ENCODE assay signal across 11 cellular contexts in the genomic region with DNA sequence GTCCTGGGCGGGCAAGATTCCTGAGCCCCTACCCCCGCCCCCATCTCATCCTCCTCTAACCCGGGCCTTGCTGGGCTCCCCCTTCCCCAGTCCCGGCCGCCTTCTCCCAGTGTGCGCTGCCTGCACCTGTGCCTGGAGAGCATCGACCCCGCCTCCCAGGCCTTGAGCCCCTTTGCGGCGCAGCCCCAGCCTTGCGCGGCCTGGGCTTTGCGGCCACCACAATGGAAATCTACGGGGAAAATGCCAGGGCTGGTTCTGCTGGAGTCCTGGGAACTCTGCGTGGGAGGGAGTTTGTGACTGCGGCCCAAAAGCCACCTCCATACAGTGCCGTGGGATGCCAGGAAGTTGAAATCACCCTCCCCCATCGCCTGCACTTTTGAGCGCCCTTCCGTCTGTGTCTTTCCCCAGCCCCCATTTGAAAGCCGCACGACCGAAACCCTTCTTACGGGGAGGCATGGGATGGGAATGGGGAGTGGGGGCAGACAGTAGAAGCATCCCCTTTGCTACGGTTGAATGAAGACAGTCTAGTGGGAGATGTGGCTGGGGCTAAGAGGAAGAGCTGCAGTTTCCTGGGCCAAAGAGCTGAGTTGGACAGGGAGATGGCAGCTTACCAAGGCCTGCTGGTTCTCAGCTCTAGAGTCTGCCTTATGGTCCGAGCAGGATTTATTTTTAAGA. TPM values are rescaled to one million over a fixed set of nuclear protein-coding genes. Genes with fewer than 3 reads are reported as not detected.
DNase-seq lines count a peak whose midpoint lies in the region; ATAC-seq, FAIRE-seq and TF ChIP-seq lines count a peak whose summit lies in the region.
"Had no signal": no experiment of that assay in that cellular context is flagged by ENCODE, and none has a peak within 500 bp of the region (broad histone marks: within the 10 kb centered on the region; RNA-seq: fewer than 3 reads in every experiment).

No MANE protein-coding gene starts in this region.

- peaks cover 12% of the 10 kb centered on the region for H3K4me1 Mint-ChIP-seq in astrocyte (ENCODE audit: low read depth, unreplicated experiment)

- H3K27ac Mint-ChIP-seq in astrocyte (ENCODE audit: unreplicated experiment) = no peak overlapping the region

- FAIRE-seq in astrocyte (lab: Jason Lieb, UNC) = no peak

- peak; percentile 13 for ATAC-seq in left lobe of liver
- no peak for ATAC-seq in GM19397 (IDR thresholded peaks at IDR 0.05; ENCODE audit: unreplicated experiment)
- no peak for ATAC-seq in HG03025 (IDR thresholded peaks at IDR 0.05; ENCODE audit: low FRiP score, unreplicated experiment)

- H3K27me3 Mint-ChIP-seq in astrocyte (ENCODE audit: low read depth, unreplicated experiment) = no peaks in the 10 kb centered on the region

- H3K9me3 ChIP-seq in BE2C = no peaks in the 10 kb centered on the region
- no peaks in the 10 kb centered on the region for H3K9me3 ChIP-seq in astrocyte (ENCODE audit: insufficient read depth, low read depth, low read length)
- H3K9me3 ChIP-seq: esophagus muscularis mucosa had no signal

- H3K4me1 ChIP-seq in BE2C (no peaks in the 10 kb centered on the region; the same call in 1 of the 2 replicates), astrocyte (ENCODE audit: insufficient read depth, low read length) (peaks cover 15% of the 10 kb centered on the region)

- H4K20me1 ChIP-seq in astrocyte (ENCODE audit: insufficient read depth, low read length) = no peaks in the 10 kb centered on the region

- peak overlapping the region; percentile 93 for H3K4me2 ChIP-seq in astrocyte (ENCODE audit: low read length)

- H3K27me3 ChIP-seq in BE2C (peaks cover 22% of the 10 kb centered on the region), astrocyte (ENCODE audit: insufficient read depth, low read length) (peaks cover 45% of the 10 kb centered on the region)

- H3K36me3 ChIP-seq in BE2C (no peaks in the 10 kb centered on the region), astrocyte (ENCODE audit: insufficient read depth, low read length) (no peaks in the 10 kb centered on the region)
- H3K36me3 ChIP-seq: esophagus muscularis mucosa had no signal

- peak overlapping the region; percentile 66 for H2AFZ ChIP-seq in astrocyte (ENCODE audit: low read depth, low read length)

- H3K9ac ChIP-seq in astrocyte (ENCODE audit: low read length) = peak overlapping the region; percentile 62

- H3K36me3 Mint-ChIP-seq in astrocyte (ENCODE audit: low read depth, unreplicated experiment) = no peaks in the 10 kb centered on the region

- DNase-seq in BE2C = no peak
- peak; percentile 58 for DNase-seq in M059J (ENCODE audit: low read depth)
- peak; percentile 52 for DNase-seq in astrocyte (ENCODE audit: low read depth)
- DNase-seq in left lobe of liver (ENCODE audit: low spot score) = no peak
- DNase-seq in T1000 (lab: John Stamatoyannopoulos, UW) = no peak
- no peak for DNase-seq in activated T-cell treated with anti-CD3 and anti-CD28 coated beads for 4 hours
- DNase-seq: activated naive CD4-positive, alpha-beta T cell treated with Interleukin-2 at 50 U/mL for 16 hours; naive B cell had no signal

- peak overlapping the region; percentile 66 for H3K4me3 ChIP-seq in BE2C (ENCODE audit: low read depth, low read length)
- H3K4me3 ChIP-seq in astrocyte (ENCODE audit: insufficient read depth, low read depth, low read length) = peak overlapping the region; percentile 68

- H3K9me3 Mint-ChIP-seq in astrocyte (ENCODE audit: unreplicated experiment) = no peaks in the 10 kb centered on the region

- peak overlapping the region; percentile 27 for H3K27ac ChIP-seq in astrocyte (ENCODE audit: low read depth, low read length)
- H3K27ac ChIP-seq: esophagus muscularis mucosa had no signal

- H3K79me2 ChIP-seq in astrocyte (ENCODE audit: insufficient read depth, low read length) = peaks cover 32% of the 10 kb centered on the region

- H3K4me3 Mint-ChIP-seq in astrocyte (ENCODE audit: unreplicated experiment) = no peak overlapping the region

- TF ChIP-seq CTCF in BE2C (IDR thresholded peaks at IDR 0.05; ENCODE audit: low read depth, low read length) (no peak), astrocyte (IDR thresholded peaks at IDR 0.05; ENCODE audit: insufficient read depth, low read depth, low read length) (no peak)

RNA-seq across cellular contexts. Expression of a gene that starts 1.0 kb away (rescaled TPM):
- polyA plus RNA-seq in BE2C (2012; ENCODE audit: insufficient read depth, insufficient read length, low read depth) = 0.34 TPM
- 1.6 and 2.0 TPM in 2 replicates for total RNA-seq in M059J (2014; rRNA removed; shearing (Covaris generic))
- total RNA-seq in astrocyte (5.2 and 6.5 TPM in 2 replicates), left lobe of liver (0.23 TPM)

Comparison
In these comparisons a context has a peak if more than half of its experiments do, and no peak if none do; other contexts are left out.
1. DNase-seq: peak in M059J (single experiment) and astrocyte (single experiment); none in BE2C (single experiment), left lobe of liver (single experiment), T1000 (single experiment) and activated T-cell treated with anti-CD3 and anti-CD28 coated beads for 4 hours (single experiment).